12 cellular contexts compared by ENCODE assay signal in genomic region chr7:151936207-151936606, GRCh38. TPM values are rescaled to one million over a fixed set of nuclear protein-coding genes. Genes with fewer than 3 reads are reported as not detected.
DNase-seq lines count a peak whose midpoint lies in the region; ATAC-seq lines count a peak whose summit lies in the region.
"Had no signal": no experiment of that assay in that cellular context is flagged by ENCODE, and none has a peak within 500 bp of the region (broad histone marks: within the 10 kb centered on the region; RNA-seq: fewer than 3 reads in every experiment).

No MANE protein-coding gene starts in this region.

- CTCF ChIA-PET in activated CD8-positive, alpha-beta memory T cell treated with anti-CD3 and anti-CD28 coated beads, Interleukin-2, amount 10 ng/mL, durations not matched to agents 7 days and 5 days (lab: Charles Lee) = interaction anchor here (1.5 kb wide), 1 partner anchor 154 kb away, joined by 4 read pairs; no protein-coding TSS in a partner anchor

- H3K9me3 Mint-ChIP-seq in activated CD8-positive, alpha-beta memory T cell treated with anti-CD3 and anti-CD28 coated beads, Interleukin-2, amount 10 ng/mL, durations not matched to agents 7 days and 5 days (ENCODE audit: low read depth) = no peaks in the 10 kb centered on the region
- H3K9me3 Mint-ChIP-seq in T-helper 2 cell treated with Interferon-gamma antibody and Interleukin-4, amounts not matched to agents 5 μg/mL and 100 μg/mL, for 36 hours = no peaks in the 10 kb centered on the region
- no peaks in the 10 kb centered on the region for H3K9me3 Mint-ChIP-seq in stimulated activated memory B cell treated with anti-CD40 and anti-IgM and Interleukin-4, amounts not matched to agents 10 μg/mL and 1 μg/mL and 100 μg/mL, for 72 hours

- intact Hi-C loops in Right ventricle myocardium superior (cut with DNase I) = loop anchor here (10.0 kb wide), 1 partner anchor 161 kb away; no protein-coding TSS in a partner anchor

- H3K36me3 Mint-ChIP-seq in activated CD8-positive, alpha-beta memory T cell treated with anti-CD3 and anti-CD28 coated beads, Interleukin-2, amount 10 ng/mL, durations not matched to agents 7 days and 5 days = no peaks in the 10 kb centered on the region
- peaks cover 2% of the 10 kb centered on the region for H3K36me3 Mint-ChIP-seq in T-helper 2 cell treated with Interferon-gamma antibody and Interleukin-4, amounts not matched to agents 5 μg/mL and 100 μg/mL, for 36 hours (ENCODE audit: low read depth)
- H3K36me3 Mint-ChIP-seq in stimulated activated memory B cell treated with anti-CD40 and anti-IgM and Interleukin-4, amounts not matched to agents 10 μg/mL and 1 μg/mL and 100 μg/mL, for 72 hours = no peaks in the 10 kb centered on the region

- H3K4me3 Mint-ChIP-seq in activated CD8-positive, alpha-beta memory T cell treated with anti-CD3 and anti-CD28 coated beads, Interleukin-2, amount 10 ng/mL, durations not matched to agents 7 days and 5 days = peak overlapping the region; percentile 40
- peak overlapping the region; percentile 67 for H3K4me3 Mint-ChIP-seq in T-helper 2 cell treated with Interferon-gamma antibody and Interleukin-4, amounts not matched to agents 5 μg/mL and 100 μg/mL, for 36 hours
- peak overlapping the region; percentile 64 for H3K4me3 Mint-ChIP-seq in stimulated activated memory B cell treated with anti-CD40 and anti-IgM and Interleukin-4, amounts not matched to agents 10 μg/mL and 1 μg/mL and 100 μg/mL, for 72 hours

- ATAC-seq in activated CD8-positive, alpha-beta memory T cell treated with anti-CD3 and anti-CD28 coated beads, Interleukin-2, amount 10 ng/mL, durations not matched to agents 7 days and 5 days = peak; percentile 84
- ATAC-seq in HG02973 (IDR thresholded peaks at IDR 0.05; ENCODE audit: unreplicated experiment) (peak; percentile 96), Right ventricle myocardium superior (ENCODE audit: poor library complexity) (no peak)
- peak; percentile 91 for ATAC-seq in stimulated activated memory B cell treated with anti-CD40 and anti-IgM and Interleukin-4, amounts not matched to agents 10 μg/mL and 1 μg/mL and 100 μg/mL, for 72 hours

- H3K4me1 Mint-ChIP-seq in activated CD8-positive, alpha-beta memory T cell treated with anti-CD3 and anti-CD28 coated beads, Interleukin-2, amount 10 ng/mL, durations not matched to agents 7 days and 5 days = peaks cover 15% of the 10 kb centered on the region
- H3K4me1 Mint-ChIP-seq in T-helper 2 cell treated with Interferon-gamma antibody and Interleukin-4, amounts not matched to agents 5 μg/mL and 100 μg/mL, for 36 hours (ENCODE audit: low read depth) = peaks cover 17% of the 10 kb centered on the region
- peaks cover 36% of the 10 kb centered on the region for H3K4me1 Mint-ChIP-seq in stimulated activated memory B cell treated with anti-CD40 and anti-IgM and Interleukin-4, amounts not matched to agents 10 μg/mL and 1 μg/mL and 100 μg/mL, for 72 hours

- H3K27ac Mint-ChIP-seq in activated CD8-positive, alpha-beta memory T cell treated with anti-CD3 and anti-CD28 coated beads, Interleukin-2, amount 10 ng/mL, durations not matched to agents 7 days and 5 days = peak overlapping the region; percentile 76
- H3K27ac Mint-ChIP-seq in T-helper 2 cell treated with Interferon-gamma antibody and Interleukin-4, amounts not matched to agents 5 μg/mL and 100 μg/mL, for 36 hours = peak overlapping the region; percentile 87
- peak overlapping the region; percentile 65 for H3K27ac Mint-ChIP-seq in stimulated activated memory B cell treated with anti-CD40 and anti-IgM and Interleukin-4, amounts not matched to agents 10 μg/mL and 1 μg/mL and 100 μg/mL, for 72 hours

- peaks cover 18% of the 10 kb centered on the region for H3K27me3 Mint-ChIP-seq in activated CD8-positive, alpha-beta memory T cell treated with anti-CD3 and anti-CD28 coated beads, Interleukin-2, amount 10 ng/mL, durations not matched to agents 7 days and 5 days
- peaks cover 16% of the 10 kb centered on the region for H3K27me3 Mint-ChIP-seq in T-helper 2 cell treated with Interferon-gamma antibody and Interleukin-4, amounts not matched to agents 5 μg/mL and 100 μg/mL, for 36 hours (ENCODE audit: low read depth)
- no peaks in the 10 kb centered on the region for H3K27me3 Mint-ChIP-seq in stimulated activated memory B cell treated with anti-CD40 and anti-IgM and Interleukin-4, amounts not matched to agents 10 μg/mL and 1 μg/mL and 100 μg/mL, for 72 hours

- DNase-seq in activated CD8-positive, alpha-beta memory T cell treated with anti-CD3 and anti-CD28 coated beads, Interleukin-2, amount 10 ng/mL, durations not matched to agents 7 days and 5 days = no peak
- DNase-seq in activated CD8-positive, alpha-beta memory T cell treated with anti-CD3 and anti-CD28 coated beads for 24 hours = no peak
- DNase-seq in T-helper 2 cell treated with Interferon-gamma antibody and Interleukin-4, amounts not matched to agents 5 μg/mL and 100 μg/mL, for 36 hours (ENCODE audit: low spot score) = no peak
- no peak for DNase-seq in NCI-H524 treated with DMSO at 0.1 percent for 48 hours (lab: John Stamatoyannopoulos, UW)
- DNase-seq in stimulated activated naive CD4-positive, alpha-beta T cell treated with Interleukin-2 at 50 U/mL for 16 hours (lab: John Stamatoyannopoulos, UW) = no peak
- DNase-seq in Right ventricle myocardium superior = no peak
- DNase-seq: testis had no signal

RNA-seq across cellular contexts. Expression of gene GALNTL5, which starts 20.0 kb away (rescaled TPM):
- not detected for total RNA-seq in activated CD8-positive, alpha-beta memory T cell treated with anti-CD3 and anti-CD28 coated beads, Interleukin-2, amount 10 ng/mL, durations not matched to agents 7 days and 5 days
- total RNA-seq in Right ventricle myocardium superior = not detected
- total RNA-seq: ascending aorta, LHCN-M2, myocyte had no signal

RNA-seq across cellular contexts. Expression of gene PRKAG2, which starts 59.3 kb away (rescaled TPM):
- total RNA-seq in activated CD8-positive, alpha-beta memory T cell treated with anti-CD3 and anti-CD28 coated beads, Interleukin-2, amount 10 ng/mL, durations not matched to agents 7 days and 5 days = 10 to 100 TPM; 18.4 to 29.9 TPM
- total RNA-seq in Right ventricle myocardium superior = 120 TPM
